ENCODE assay signal across 8 cellular contexts in the genomic region with DNA sequence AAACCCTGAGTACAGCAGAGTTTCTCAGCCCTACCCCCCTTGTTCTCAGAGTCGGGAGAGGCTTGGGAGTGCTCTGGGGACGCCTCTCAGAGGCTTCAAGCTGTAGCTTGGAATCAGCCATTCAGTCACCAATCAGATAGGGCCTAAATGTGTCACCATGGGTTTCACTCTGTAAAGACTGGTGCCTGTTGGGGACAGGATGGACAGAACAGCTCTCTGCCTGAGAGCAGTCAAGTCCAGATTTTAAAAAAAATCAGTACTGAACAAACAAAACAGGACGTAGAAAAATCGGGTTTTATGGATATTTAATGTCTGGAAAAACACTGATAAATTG. TPM values are rescaled to one million over a fixed set of nuclear protein-coding genes. Genes with fewer than 3 reads are reported as not detected.
DNase-seq lines count a peak whose midpoint lies in the region; ATAC-seq and TF ChIP-seq lines count a peak whose summit lies in the region.

No MANE protein-coding gene starts in this region.

- H3K27ac ChIP-seq in HUES64 (ENCODE audit: low read depth, low read length) (peak overlapping the region; percentile 89), muscle layer of colon (ENCODE audit: low read depth, low read length) (peak overlapping the region; percentile 84)

- H3K4me1 ChIP-seq in HUES64 (ENCODE audit: insufficient read depth, low read length) (peaks cover 7% of the 10 kb centered on the region), muscle layer of colon (ENCODE audit: insufficient read depth, low read length) (peaks cover 14% of the 10 kb centered on the region)

- no peak for ATAC-seq in HG03520 (IDR thresholded peaks at IDR 0.05; ENCODE audit: unreplicated experiment)

- H3K36me3 ChIP-seq in HUES64 (ENCODE audit: insufficient read depth, low read length) (peaks cover 48% of the 10 kb centered on the region), muscle layer of colon (ENCODE audit: insufficient read depth, low read length) (peaks cover 31% of the 10 kb centered on the region)

- WGBS in HUES64 = 57% methylated on average over 4 of the region's 4 CpGs

- in situ Hi-C loops in GM13976 (cut with MboI; ENCODE audit: low sequenced_read_pairs, unreplicated experiment) = no loop called here

- peak overlapping the region; percentile 98 for H3K9ac ChIP-seq in HUES64 (ENCODE audit: low read depth, low read length)
- peak overlapping the region; percentile 41 for H3K9ac ChIP-seq in muscle layer of colon (ENCODE audit: low read length)

- H3K9me3 ChIP-seq in HUES64 (ENCODE audit: insufficient read depth, low read depth, low read length) = no peaks in the 10 kb centered on the region; the same call in 1 of the 2 replicates
- no peaks in the 10 kb centered on the region for H3K9me3 ChIP-seq in muscle layer of colon (ENCODE audit: low read length)

- H3K27me3 ChIP-seq in HUES64 (ENCODE audit: insufficient read depth, low read length) = no peaks in the 10 kb centered on the region
- no peaks in the 10 kb centered on the region for H3K27me3 ChIP-seq in muscle layer of colon (ENCODE audit: control insufficient read depth in 1 of 2, insufficient read depth in 2 of 2, low read length in 2 of 2)

- DNase-seq in AG04449 (ENCODE audit: low read depth, low spot score) (no peak), cardiac fibroblast (ENCODE audit: low read depth in 2 of 2) (no peak), SK-N-DZ (ENCODE audit: low spot score) (no peak), GM13976 (ENCODE audit: low spot score) (no peak)
- no peak for DNase-seq in central memory CD4-positive, alpha-beta T cell

- TF ChIP-seq CTCF in AG04449 (IDR thresholded peaks at IDR 0.05; ENCODE audit: insufficient read depth, low read length, missing control alignments) = no peak
- no peak for TF ChIP-seq CTCF in cardiac fibroblast (IDR thresholded peaks at IDR 0.05; ENCODE audit: low read depth, low read length)
- TF ChIP-seq CTCF in GM13976 (IDR thresholded peaks at IDR 0.05; ENCODE audit: borderline replicate concordance, control extremely low read depth, extremely low read depth, insufficient read depth, missing control alignments) = no peak

- CTCF ChIA-PET in AG04449 (lab: Yijun Ruan, JAX) = interaction anchor here (0.9 to 11.3 kb wide), 5 partner anchors 16 to 300 kb away, joined by 3 to 200 read pairs (median 3); no protein-coding TSS in a partner anchor

- POLR2A ChIA-PET in AG04449 (lab: Yijun Ruan, JAX) = interaction anchor here (0.6 to 1.1 kb wide), 3 partner anchors 21 to 1195 kb away, joined by 3 read pairs; no protein-coding TSS in a partner anchor

- peak overlapping the region; percentile 99 for H3K4me3 ChIP-seq in AG04449 (ENCODE audit: low read depth, low read length)
- H3K4me3 ChIP-seq in HUES64 (ENCODE audit: low read length) = peak overlapping the region; percentile 96
- peak overlapping the region; percentile 96 to 99 for H3K4me3 ChIP-seq in cardiac fibroblast (replicated peaks in 1 of 2; ENCODE audit: low read depth in 2 of 2, low read length in 2 of 2)
- H3K4me3 ChIP-seq in muscle layer of colon (ENCODE audit: low read depth in 1 of 2, low read length in 2 of 2) = peak overlapping the region; percentile 62 to 83

RNA-seq across cellular contexts. Expression of a gene that starts 1.3 kb away (rescaled TPM):
- 39.6 TPM for polyA plus RNA-seq in HUES64 (2013, experiment 1 of 2)
- 40.8 TPM for polyA plus RNA-seq in HUES64 (2013, experiment 2 of 2)
- 33.7 and 36.9 TPM in 2 replicates for polyA plus RNA-seq in SK-N-DZ (2014; cell fraction: cytosol; rRNA removed)
- polyA plus RNA-seq in SK-N-DZ (2014; cell fraction: nucleus; rRNA removed) = 16.7 and 26.1 TPM in 2 replicates
